Comparison of ENCODE assay signal across 16 cellular contexts in the genomic region with DNA sequence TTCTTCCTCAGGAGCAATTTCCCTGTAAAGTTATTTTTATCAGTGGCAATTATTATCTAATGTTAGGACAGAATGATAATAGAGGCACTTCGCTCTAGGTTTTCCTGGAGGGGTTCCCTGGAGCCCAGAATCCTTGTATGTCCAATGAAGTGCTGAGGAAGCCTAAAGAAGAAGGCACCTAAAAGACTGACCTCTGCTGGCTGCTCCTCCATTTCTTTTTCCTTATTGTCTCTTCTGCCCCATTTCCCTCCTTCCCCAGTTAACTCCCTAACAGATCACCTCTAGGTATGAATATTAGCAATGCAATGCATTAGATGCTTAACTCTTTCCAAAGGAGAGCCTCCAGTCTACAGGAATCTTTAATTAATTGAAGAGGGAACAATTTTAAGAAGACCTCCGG.
DNase-seq lines count a peak whose midpoint lies in the region; ATAC-seq and TF ChIP-seq lines count a peak whose summit lies in the region.
"Had no signal": no experiment of that assay in that cellular context is flagged by ENCODE, and none has a peak within 500 bp of the region (broad histone marks: within the 10 kb centered on the region; RNA-seq: fewer than 3 reads in every experiment).

No MANE protein-coding gene starts in this region.

- TF ChIP-seq CTCF in 22Rv1 (IDR thresholded peaks at IDR 0.05) (peak; percentile 71), Panc1 (IDR thresholded peaks at IDR 0.05) (peak; percentile 24; the same call in 1 of the 2 replicates), fibroblast of pulmonary artery (IDR thresholded peaks at IDR 0.05; ENCODE audit: low read length, missing control alignments) (peak; percentile 55), uterus (IDR thresholded peaks at IDR 0.05) (no peak)

- no peak for ATAC-seq in Panc1
- no peak for ATAC-seq in GM18505 (IDR thresholded peaks at IDR 0.05; ENCODE audit: unreplicated experiment)
- no peak for ATAC-seq in sciatic nerve
- no peak for ATAC-seq in HG03139 (IDR thresholded peaks at IDR 0.05; ENCODE audit: unreplicated experiment)
- ATAC-seq: esophagus mucosa; natural killer cell treated with Interleukin-12 subunit alpha and Interleukin-12 subunit beta and Interleukin-15 and Interleukin-18, amount 100 ng/mL, for 72 hours had no signal

- in situ Hi-C loops in Panc1 (cut with HindIII; ENCODE audit: low pct_unique_long_range_greater_than_20kb, low sequenced_read_pairs), result no loop called here

- H3K27me3 ChIP-seq in Panc1 (ENCODE audit: control insufficient read depth, insufficient read depth, low read length), result no peaks in the 10 kb centered on the region
- no peaks in the 10 kb centered on the region for H3K27me3 ChIP-seq in uterus

- BruUV-seq in Panc1 (replicated peaks; lab: Mats Ljungman, UMichigan), result no TSS peak

- CTCF ChIA-PET in Panc1 (lab: Charles Lee), result no interaction called here

- H3K9me3 ChIP-seq in Panc1 (ENCODE audit: control insufficient read depth, insufficient read depth, low read depth, low read length), result no peaks in the 10 kb centered on the region
- H3K9me3 ChIP-seq in uterus, result no peaks in the 10 kb centered on the region

- H3K36me3 ChIP-seq in Panc1 (ENCODE audit: control insufficient read depth, insufficient read depth, low read length), result no peaks in the 10 kb centered on the region
- H3K36me3 ChIP-seq in uterus, result no peaks in the 10 kb centered on the region

- H3K4me1 ChIP-seq in Panc1 (ENCODE audit: control insufficient read depth, insufficient read depth, low read length) (no peaks in the 10 kb centered on the region), uterus (no peaks in the 10 kb centered on the region)

- H3K27ac ChIP-seq in 22Rv1, result no peak overlapping the region
- H3K27ac ChIP-seq in Panc1 (ENCODE audit: low read length), result no peak overlapping the region
- H3K27ac ChIP-seq in uterus, result no peak overlapping the region

- intact Hi-C loops in Panc1 (cut with micrococcal nuclease; ENCODE audit: unreplicated experiment) (no loop called here), uterus (cut with DNase I; ENCODE audit: low total_unique reads) (no loop called here), sciatic nerve (cut with DNase I) (no loop called here)

- DNase-seq in ELF-1 (ENCODE audit: low read depth, low spot score) (peak; percentile 16), Panc1 (ENCODE audit: low read depth, low spot score) (no peak), fibroblast of pulmonary artery (ENCODE audit: low read depth) (peak; percentile 30), uterus (no peak), sciatic nerve (ENCODE audit: low spot score) (no peak)
- DNase-seq: activated CD4-positive, alpha-beta T cell treated with anti-CD3 and anti-CD28 coated beads, Interleukin-2, amount 50 U/mL, for 1 hour; activated effector memory CD4-positive, alpha-beta T cell treated with anti-CD3 and anti-CD28 coated beads, Interleukin-2, amount 50 U/mL, for 16 hours; C1 segment of cervical spinal cord; central memory CD4-positive, alpha-beta T cell; NCI-H1436 treated with DMSO at 0.1 percent for 48 hours; stimulated activated CD4-positive, alpha-beta T cell treated with anti-CD3 and anti-CD28 coated beads, Interleukin-12 subunit alpha, Interleukin-12 subunit beta, amount 100 ng/mL, for 4 hours had no signal

- H3K4me3 ChIP-seq in Panc1 (ENCODE audit: low read depth in 2 of 2, low read length in 2 of 2), result no peak overlapping the region
- H3K4me3 ChIP-seq in fibroblast of pulmonary artery (replicated peaks; ENCODE audit: low read depth, low read length), result no peak overlapping the region
- H3K4me3 ChIP-seq in uterus, result no peak overlapping the region

- TF ChIP-seq POLR2A in GM18505 (IDR thresholded peaks at IDR 0.05; ENCODE audit: borderline replicate concordance, extremely low read depth, insufficient read depth, insufficient read length), result no peak
- TF ChIP-seq POLR2A in uterus (IDR thresholded peaks at IDR 0.05), result no peak

- POLR2A ChIA-PET in Panc1 (lab: Charles Lee), result no interaction called here

Comparison
In these comparisons a context has a peak if more than half of its experiments do, and no peak if none do; other contexts are left out.
1. CTCF ChIP-seq: peak in 22Rv1 (single experiment), Panc1 (single experiment) and fibroblast of pulmonary artery (single experiment); none in uterus (0 of 4).
2. DNase-seq: peak in ELF-1 (single experiment) and fibroblast of pulmonary artery (single experiment); none in Panc1 (single experiment), uterus (0 of 2) and sciatic nerve (single experiment).